In the genomic region with DNA sequence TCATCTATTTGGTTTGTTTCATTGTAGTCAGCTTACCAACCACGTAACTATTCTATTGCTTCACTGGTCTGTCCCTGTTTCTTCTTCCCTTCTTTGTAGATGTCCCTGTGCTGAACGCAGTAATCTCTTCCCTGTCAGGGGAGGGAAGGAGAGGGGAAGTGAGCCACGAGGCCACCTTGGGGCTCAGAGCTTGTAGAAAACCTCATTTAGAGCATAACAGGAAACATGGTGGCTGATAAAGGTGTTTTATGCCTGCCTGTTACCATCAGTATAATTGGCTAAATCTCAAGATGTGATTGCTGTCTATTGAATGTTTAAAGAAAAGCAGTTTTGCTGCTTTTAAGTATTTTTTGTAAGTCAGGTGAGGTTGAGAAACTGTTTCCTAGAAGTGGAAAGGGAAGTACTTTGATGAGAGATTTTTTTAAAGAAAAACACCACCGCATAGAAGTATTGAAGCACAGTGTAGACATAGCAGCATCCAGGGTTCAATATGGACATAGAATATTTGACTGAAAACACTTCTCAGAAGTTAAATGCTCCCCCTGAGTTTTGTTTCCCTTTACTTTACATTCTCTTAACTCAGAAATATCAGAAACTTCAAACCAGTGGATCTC, we compare ENCODE assay signal across 11 cellular contexts. TPM values are rescaled to one million over a fixed set of nuclear protein-coding genes. Genes with fewer than 3 reads are reported as not detected.
DNase-seq lines count a peak whose midpoint lies in the region; ATAC-seq, FAIRE-seq and TF ChIP-seq lines count a peak whose summit lies in the region.
"Had no signal": no experiment of that assay in that cellular context is flagged by ENCODE, and none has a peak within 500 bp of the region (broad histone marks: within the 10 kb centered on the region; RNA-seq: fewer than 3 reads in every experiment).

No MANE protein-coding gene starts in this region.

- H3K4me1 Mint-ChIP-seq in T-cell: peaks cover 79 to 86% (median 81%) of the 10 kb centered on the region in 3 donors
- H3K4me1 Mint-ChIP-seq: nephron had no signal

- no peaks in the 10 kb centered on the region for H3K27me3 Mint-ChIP-seq in T-cell

- peak overlapping the region; percentile 97 to 99 for H3K27ac Mint-ChIP-seq in T-cell
- H3K27ac Mint-ChIP-seq: nephron had no signal

- no peak for FAIRE-seq in frontal cortex (lab: Jason Lieb, UNC)
- FAIRE-seq: islet of Langerhans had no signal

- peak; percentile 90 for DNase-seq in KBM-7
- DNase-seq in T-cell: peak in 32 of 34 experiments; percentile 7 to 80 (median 52)
- DNase-seq in activated effector memory CD4-positive, alpha-beta T cell treated with anti-CD3 and anti-CD28 coated beads, Interleukin-2, amount 50 U/mL, for 16 hours: peak; percentile 70
- peak; percentile 19 for DNase-seq in pons (ENCODE audit: low spot score)
- no peak for DNase-seq in NCI-H1436 (lab: John Stamatoyannopoulos, UW)
- DNase-seq in frontal cortex (ENCODE audit: low spot score in 2 of 2): no peak
- no peak for DNase-seq in vagina (ENCODE audit: extremely low spot score in 2 of 2)
- DNase-seq: Calu3, NCI-H524 treated with DMSO at 0.1 percent for 48 hours had no signal

- CTCF ChIA-PET in T-cell (lab: Charles Lee): interaction anchor here in 1 of 2 donors (1.4 to 1.6 kb wide), 2 partner anchors 35 to 328 kb away, joined by 3 to 6 read pairs; no protein-coding TSS in a partner anchor

- H3K4me3 Mint-ChIP-seq in T-cell: peak overlapping the region; percentile 64 to 72 (median 66)
- H3K4me3 Mint-ChIP-seq: nephron had no signal

- ATAC-seq in T-cell (replicated peaks in 1 of 4): peak; percentile 94 to 95 (median 94)

- TF ChIP-seq POLR2A in vagina (IDR thresholded peaks at IDR 0.05): no peak

- intact Hi-C loops in vagina (cut with DNase I): no loop called here

- H3K36me3 Mint-ChIP-seq in T-cell: peaks cover 61% of the 10 kb centered on the region

- POLR2A ChIA-PET in T-cell (lab: Charles Lee): interaction anchor here in 1 of 2 donors (0.6 kb wide), 1 partner anchor 61 kb away, joined by 7 read pairs; no protein-coding TSS in a partner anchor

- no peak overlapping the region for H3K4me3 ChIP-seq in vagina

- in situ Hi-C loops in KBM-7 (cut with MboI; ENCODE audit: low pct_unique_long_range_greater_than_20kb, low sequenced_read_pairs): no loop called here

- H3K9me3 ChIP-seq in vagina: no peaks in the 10 kb centered on the region

- H3K9me3 Mint-ChIP-seq in T-cell: no peaks in the 10 kb centered on the region
- H3K9me3 Mint-ChIP-seq: nephron had no signal

- H3K27ac ChIP-seq in vagina: no peak overlapping the region

- no peaks in the 10 kb centered on the region for H3K4me1 ChIP-seq in vagina

- H3K27me3 ChIP-seq in vagina: no peaks in the 10 kb centered on the region

- H3K36me3 ChIP-seq in vagina: peaks cover 0 to 7% of the 10 kb centered on the region in 2 donors

- TF ChIP-seq CTCF in vagina (IDR thresholded peaks at IDR 0.05): no peak

RNA-seq across cellular contexts. Expression of a gene that starts 59.7 kb away (rescaled TPM):
- total RNA-seq in T-cell (10 to 100 TPM; 37.3 to 70.3 (median 48.6) TPM), frontal cortex (10.6 TPM), vagina (17.7 TPM)

Comparison
In these comparisons a context has a peak if more than half of its experiments do, and no peak if none do; other contexts are left out.
1. DNase-seq: peak in KBM-7 (single experiment), T-cell (32 of 34), activated effector memory CD4-positive, alpha-beta T cell treated with anti-CD3 and anti-CD28 coated beads, Interleukin-2, amount 50 U/mL, for 16 hours (single experiment) and pons (single experiment); none in NCI-H1436 (single experiment), frontal cortex (0 of 2) and vagina (0 of 2).